8 cellular contexts compared by ENCODE assay signal in the genomic region with DNA sequence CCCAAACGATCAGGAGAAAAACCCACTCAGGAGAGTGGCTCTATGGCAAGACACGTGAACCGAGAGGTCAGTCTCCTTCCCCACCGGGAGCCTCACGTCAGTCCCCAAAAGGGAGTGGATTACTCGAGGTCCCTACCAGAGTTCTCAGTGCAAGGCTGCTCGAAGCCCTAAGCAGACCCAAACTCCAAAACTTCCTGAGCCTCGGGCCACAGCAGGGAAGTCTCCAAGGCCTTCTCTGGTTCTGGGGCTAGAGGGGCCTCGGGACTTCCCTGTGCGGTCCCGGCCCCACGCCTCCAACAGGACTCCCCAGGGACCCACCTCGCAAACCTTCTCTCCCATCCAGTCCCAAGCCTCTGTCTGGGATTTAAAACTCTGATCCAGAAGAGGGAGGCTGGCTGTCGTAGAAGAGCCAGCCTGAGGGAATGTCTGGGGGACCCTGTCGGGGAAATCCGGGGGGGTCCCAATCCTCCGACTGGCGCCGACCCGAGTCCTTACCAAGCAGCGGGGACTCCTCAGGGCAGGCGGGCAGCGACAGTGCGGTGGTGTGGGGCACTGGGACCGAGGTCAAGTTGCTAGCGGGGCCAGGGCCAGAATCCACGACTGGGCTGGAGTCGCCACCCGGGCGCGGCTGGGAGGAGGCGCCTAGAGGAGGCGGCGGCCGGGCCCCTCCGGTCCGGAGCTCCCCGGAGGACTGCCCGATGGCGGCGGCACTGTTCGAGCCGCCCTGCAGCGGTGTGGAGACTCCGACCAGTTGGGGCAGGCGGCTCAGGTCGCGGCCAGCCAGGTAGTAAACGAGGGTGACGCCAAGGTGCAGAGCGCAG. TPM values are rescaled to one million over a fixed set of nuclear protein-coding genes. Genes with fewer than 3 reads are reported as not detected.
DNase-seq lines count a peak whose midpoint lies in the region; ATAC-seq, FAIRE-seq and TF ChIP-seq lines count a peak whose summit lies in the region.

No MANE protein-coding gene starts in this region.

- H3K27ac ChIP-seq in OCI-LY3 (ENCODE audit: low read length) = peak overlapping the region; percentile 84
- peak overlapping the region; percentile 80 for H3K27ac ChIP-seq in HepG2 (ENCODE audit: extremely low read length, insufficient read depth, low read length)
- H3K27ac ChIP-seq in thoracic aorta = peak overlapping the region; percentile 92 to 97

- H3K9me3 ChIP-seq in OCI-LY3 (ENCODE audit: insufficient read depth, low read length) (no peaks in the 10 kb centered on the region), HepG2 (ENCODE audit: low read length) (no peaks in the 10 kb centered on the region), thoracic aorta (no peaks in the 10 kb centered on the region)

- H3K27me3 ChIP-seq in OCI-LY3 (ENCODE audit: low read depth, low read length) (no peaks in the 10 kb centered on the region), HepG2 (ENCODE audit: control insufficient read depth in 1 of 2, insufficient read depth in 2 of 2, low read length in 2 of 2) (no peaks in the 10 kb centered on the region; a peak in 1 of 5 replicates), thoracic aorta (replicated peaks; ENCODE audit: insufficient read depth) (no peaks in the 10 kb centered on the region)

- H3K4me2 ChIP-seq in OCI-LY3 (ENCODE audit: low read length) (peak overlapping the region; percentile 90), HepG2 (ENCODE audit: low read depth, low read length) (peak overlapping the region; percentile 86)

- intact Hi-C loops in MCF 10A (cut with micrococcal nuclease) (loop anchor here (2.0 kb wide), 2 partner anchors 34 to 50 kb away; no protein-coding TSS in a partner anchor), HepG2 (cut with micrococcal nuclease; ENCODE audit: unreplicated experiment) (loop anchor here (1.0 to 5.0 kb wide), 3 partner anchors 34 to 124 kb away; a partner anchor contains a TSS)

- DNase-seq in MCF 10A (ENCODE audit: unreplicated experiment) (peak; percentile 46), HepG2 (ENCODE audit: low spot score) (no peak), thoracic aorta (ENCODE audit: low spot score) (no peak), A172 (ENCODE audit: low spot score) (no peak), NCI-H1930 (lab: John Stamatoyannopoulos, UW) (no peak)

- no peak for TF ChIP-seq EP300 in HepG2 (IDR thresholded peaks at IDR 0.05; ENCODE audit: low read depth in 2 of 2, low read length in 2 of 2)
- TF ChIP-seq EP300 in HepG2 (CRISPR knock-in tag; IDR thresholded peaks at IDR 0.05; ENCODE audit: borderline replicate concordance) = no peak

- ATAC-seq in GM18498 (IDR thresholded peaks at IDR 0.05; ENCODE audit: unreplicated experiment) = peak; percentile 4
- peak; percentile 10 for ATAC-seq in HG02642 (IDR thresholded peaks at IDR 0.05; ENCODE audit: poor library complexity, unreplicated experiment)
- peak; percentile 35 for ATAC-seq in HepG2
- ATAC-seq in thoracic aorta (ENCODE audit: insufficient number of reproducible peaks, low FRiP score, low read depth) = peak; percentile 3

- in situ Hi-C loops in HepG2 (cut with HindIII; ENCODE audit: extremely low pct_ligation_motif_present, low pct_unique_long_range_greater_than_20kb) = no loop called here

- H3K4me1 Mint-ChIP-seq in MCF 10A (ENCODE audit: insufficient read depth, unreplicated experiment) = peaks cover 54% of the 10 kb centered on the region

- peak overlapping the region; percentile 99 for H3K9ac ChIP-seq in OCI-LY3 (ENCODE audit: low read length)
- peak overlapping the region; percentile 81 for H3K9ac ChIP-seq in HepG2 (ENCODE audit: insufficient read depth, low read depth, low read length)

- 4% methylated on average over 4 of the region's 51 CpGs for WGBS in HepG2 (ENCODE audit: low lambda C conversion rate)

- no peak for TF ChIP-seq POLR2A in HepG2 (IDR thresholded peaks at IDR 0.05; ENCODE audit: insufficient read depth in 1 of 2, low read depth in 2 of 2, low read length in 2 of 2)

- peak overlapping the region; percentile 96 for H3K4me3 Mint-ChIP-seq in MCF 10A (ENCODE audit: unreplicated experiment)

- H4K20me1 ChIP-seq in OCI-LY3 (ENCODE audit: insufficient read depth, low read length) (peaks cover 33% of the 10 kb centered on the region), HepG2 (ENCODE audit: insufficient read depth, low read length) (peaks cover 27% of the 10 kb centered on the region)

- H3K79me2 ChIP-seq in OCI-LY3 (ENCODE audit: low read length) (peaks cover 71% of the 10 kb centered on the region), HepG2 (ENCODE audit: insufficient read depth, low read length) (peaks cover 51% of the 10 kb centered on the region)

- no TSS peak for BruUV-seq in MCF 10A (replicated peaks; lab: Mats Ljungman, UMichigan)
- TSS peak; percentile 93 for BruUV-seq in HepG2 (replicated peaks; lab: Mats Ljungman, UMichigan)

- H3K9me3 Mint-ChIP-seq in MCF 10A (ENCODE audit: unreplicated experiment) = no peaks in the 10 kb centered on the region

- no peak for FAIRE-seq in HepG2 (lab: Jason Lieb, UNC)

- peaks cover 2% of the 10 kb centered on the region for H3K36me3 ChIP-seq in OCI-LY3 (replicated peaks; ENCODE audit: low read depth, low read length)
- no peaks in the 10 kb centered on the region for H3K36me3 ChIP-seq in HepG2 (replicated peaks in 1 of 2; ENCODE audit: control insufficient read depth in 1 of 2, insufficient read depth in 2 of 2, low read length in 2 of 2)
- H3K36me3 ChIP-seq in thoracic aorta = no peaks in the 10 kb centered on the region

- H3K27me3 Mint-ChIP-seq in MCF 10A (ENCODE audit: insufficient read depth, unreplicated experiment) = no peaks in the 10 kb centered on the region

- POLR2A ChIA-PET in MCF 10A (lab: Yijun Ruan, JAX) = interaction anchor here (1.0 to 12.0 kb wide), 21 partner anchors 9 to 142 kb away, joined by 3 to 242 read pairs (median 7); a partner anchor contains a TSS
- POLR2A ChIA-PET in HepG2 (lab: Yijun Ruan, JAX) = interaction anchor here (0.8 to 2.7 kb wide), 12 partner anchors 8 to 142 kb away, joined by 3 to 26 read pairs (median 5); a partner anchor contains a TSS

- TF ChIP-seq RAD21 in HepG2 (CRISPR knock-in tag; IDR thresholded peaks at IDR 0.05) = peak; percentile 31; the same call in 1 of the 2 replicates

- TF ChIP-seq CTCF in OCI-LY3 (IDR thresholded peaks at IDR 0.05; ENCODE audit: low read depth, low read length) = no peak
- TF ChIP-seq CTCF in MCF 10A (IDR thresholded peaks at IDR 0.05; ENCODE audit: unreplicated experiment) = no peak
- TF ChIP-seq CTCF in HepG2 (CRISPR knock-in tag; IDR thresholded peaks at IDR 0.05) = peak; percentile 19; the same call in 1 of the 2 replicates
- no peak for TF ChIP-seq CTCF in thoracic aorta (IDR thresholded peaks at IDR 0.05)

- CTCF ChIA-PET in MCF 10A (lab: Yijun Ruan, JAX) = interaction anchor here (0.6 to 1.6 kb wide), 6 partner anchors 9 to 1151 kb away, joined by 3 to 6 read pairs (median 4); no protein-coding TSS in a partner anchor
- CTCF ChIA-PET in HepG2 (lab: Yijun Ruan, JAX; ENCODE audit: low intra/inter-chr PET ratio, low total read pairs) = no interaction called here

- H3K4me1 ChIP-seq in OCI-LY3 (ENCODE audit: low read length) = peaks cover 52% of the 10 kb centered on the region
- peaks cover 72% of the 10 kb centered on the region for H3K4me1 ChIP-seq in HepG2 (ENCODE audit: insufficient read depth, low read length)
- peaks cover 33 to 55% of the 10 kb centered on the region in 2 donors for H3K4me1 ChIP-seq in thoracic aorta (ENCODE audit: control insufficient read depth in 1 of 2, low read depth in 2 of 2)

- peak overlapping the region; percentile 89 for H3K27ac Mint-ChIP-seq in MCF 10A (ENCODE audit: low read depth, unreplicated experiment)

- peak overlapping the region; percentile 95 for H3K4me3 ChIP-seq in OCI-LY3 (ENCODE audit: low read length)
- H3K4me3 ChIP-seq in HepG2 (replicated peaks in 1 of 3; ENCODE audit: insufficient read depth in 1 of 3, low read depth in 2 of 3, low read length in 3 of 3) = peak overlapping the region; percentile 78 to 95 (median 85)
- peak overlapping the region; percentile 92 for H3K4me3 ChIP-seq in thoracic aorta

- H3K36me3 Mint-ChIP-seq in MCF 10A (ENCODE audit: insufficient read depth, unreplicated experiment) = peaks cover 27% of the 10 kb centered on the region

- H2AFZ ChIP-seq in OCI-LY3 (ENCODE audit: low read depth, low read length) (no peak overlapping the region), HepG2 (ENCODE audit: low read length) (no peak overlapping the region)

TF ChIP-seq in HepG2, 621 proteins besides CTCF, POLR2A, EP300 and RAD21 (continues in another document):
- no peak for TF ChIP-seq BHLHE40 (IDR thresholded peaks at IDR 0.05; ENCODE audit: low read length)

RNA-seq across cellular contexts. Expression of a gene that starts 0.7 kb away (rescaled TPM):
- 155 and 184 TPM in 2 replicates for total RNA-seq in MCF 10A (2022)
- total RNA-seq in HepG2 (2016; rRNA removed; fragmentation: Illumina TruSeq; extraction: Trizol) = 15.7 TPM in 2 replicates
- total RNA-seq in HepG2 (2016; cell fraction: cytosol; rRNA removed; fragmentation: Illumina TruSeq; extraction: Trizol; ENCODE audit: low read depth) = 3.3 and 3.4 TPM in 2 replicates
- total RNA-seq in HepG2 (2016; cell fraction: insoluble cytoplasmic fraction; rRNA removed; fragmentation: Illumina TruSeq; extraction: Trizol) = 13.5 and 16.1 TPM in 2 replicates
- 19.9 and 20.6 TPM in 2 replicates for total RNA-seq in HepG2 (2016; cell fraction: membrane; rRNA removed; fragmentation: Illumina TruSeq; extraction: Trizol)
- total RNA-seq in HepG2 (2016; cell fraction: nucleus; rRNA removed; fragmentation: Illumina TruSeq; extraction: Trizol) = 22.5 and 25.2 TPM in 2 replicates
- polyA plus RNA-seq in HepG2 (2011; rRNA removed) = 33.5 and 37.5 TPM in 2 replicates
- polyA plus RNA-seq in HepG2 (2011; cell fraction: cytosol; rRNA removed) = 35.6 and 46.0 TPM in 2 replicates
- polyA plus RNA-seq in HepG2 (2011; cell fraction: nucleus; rRNA removed) = 14.7 and 19.1 TPM in 2 replicates
- 57.7 and 61.1 TPM in 2 replicates for polyA plus RNA-seq in HepG2 (2012)
- polyA plus RNA-seq in HepG2 (2016; cell fraction: cytosol; fragmentation: Illumina TruSeq; extraction: Trizol; ENCODE audit: low read depth) = 5.0 and 5.4 TPM in 2 replicates
- 21.1 and 25.1 TPM in 2 replicates for polyA plus RNA-seq in HepG2 (2016; cell fraction: insoluble cytoplasmic fraction; fragmentation: Illumina TruSeq; extraction: Trizol; ENCODE audit: low read depth)
- polyA plus RNA-seq in HepG2 (2016; cell fraction: membrane; fragmentation: Illumina TruSeq; extraction: Trizol; ENCODE audit: low read depth) = 21.2 TPM in 2 replicates
- 40.6 and 42.3 TPM in 2 replicates for polyA plus RNA-seq in HepG2 (2016; cell fraction: nucleus; fragmentation: Illumina TruSeq; extraction: Trizol; ENCODE audit: insufficient read depth, low read depth)
- 78.3 and 316 TPM in 2 replicates for polyA minus RNA-seq in HepG2 (2011; rRNA and poly(A)+ RNA removed; ENCODE audit: low replicate concordance)
- polyA minus RNA-seq in HepG2 (2011; cell fraction: cytosol; rRNA and poly(A)+ RNA removed) = 35.8 and 41.0 TPM in 2 replicates
- 17.3 and 22.3 TPM in 2 replicates for polyA minus RNA-seq in HepG2 (2011; cell fraction: nucleus; rRNA and poly(A)+ RNA removed)
- 10 to 100 TPM; 59.4 to 86.6 TPM for total RNA-seq in thoracic aorta
- 15.2 and 19.8 TPM in 2 replicates for total RNA-seq in A172 (2014; rRNA removed; shearing (Covaris generic))
